ENCODE assay signal across 2 cellular contexts in the genomic region with DNA sequence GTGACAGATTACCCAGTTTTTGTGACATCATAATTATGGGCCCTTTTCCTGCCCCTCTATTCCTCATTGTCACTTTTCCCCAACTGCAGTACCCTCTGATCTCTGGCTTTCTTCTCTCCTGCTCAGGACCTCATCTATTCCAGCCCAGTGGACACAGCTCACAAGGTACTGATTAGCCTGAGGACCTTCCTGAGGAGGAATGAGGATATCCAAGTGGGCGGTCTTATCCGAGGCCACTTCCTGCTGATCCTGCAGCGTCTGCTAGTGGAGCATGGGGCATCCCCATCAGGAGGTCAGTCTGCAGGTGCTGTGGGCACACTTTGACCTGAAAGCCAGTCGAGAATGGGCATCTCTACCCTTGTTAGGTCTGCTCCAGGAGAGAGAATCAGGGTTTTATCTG.
TF ChIP-seq lines count a peak whose summit lies in the region.

No MANE protein-coding gene starts in this region.

TF ChIP-seq in HepG2, 621 proteins besides CTCF, POLR2A, EP300 and RAD21:
- no peak for TF ChIP-seq ZNF260 (CRISPR knock-in tag; IDR thresholded peaks at IDR 0.05; ENCODE audit: borderline replicate concordance, low read depth)
- no peak for TF ChIP-seq SALL1 (CRISPR knock-in tag; IDR thresholded peaks at IDR 0.05)
- peak; percentile 32 for TF ChIP-seq CREB1 (IDR thresholded peaks at IDR 0.05)
- TF ChIP-seq CREB1 (CRISPR knock-in tag; IDR thresholded peaks at IDR 0.05), result no peak

TF ChIP-seq in K562, 482 proteins besides CTCF, POLR2A, EP300 and RAD21:
- TF ChIP-seq HDAC2 (IDR thresholded peaks at IDR 0.05) (no peak), TAF7 (tag; IDR thresholded peaks at IDR 0.05) (no peak), ZFP36 (IDR thresholded peaks at IDR 0.05; ENCODE audit: low read depth, low read length, partially characterized antibody) (no peak), ARID2 (IDR thresholded peaks at IDR 0.05) (no peak), RUNX1 (IDR thresholded peaks at IDR 0.05; ENCODE audit: low read depth) (no peak), MYBL2 (IDR thresholded peaks at IDR 0.05; ENCODE audit: low read depth) (no peak), MYBL2 (CRISPR knock-in tag; IDR thresholded peaks at IDR 0.05; ENCODE audit: borderline replicate concordance) (no peak), KLF13 (tag; IDR thresholded peaks at IDR 0.05; ENCODE audit: borderline replicate concordance, low read depth) (no peak), ZKSCAN3 (CRISPR knock-in tag; IDR thresholded peaks at IDR 0.05) (no peak), ZSCAN32 (CRISPR knock-in tag; IDR thresholded peaks at IDR 0.05) (no peak), BDP1 (IDR thresholded peaks at IDR 0.05; ENCODE audit: insufficient read depth, insufficient read length) (no peak), SLC30A9 (CRISPR knock-in tag; IDR thresholded peaks at IDR 0.05) (no peak), CBFA2T3 (IDR thresholded peaks at IDR 0.05) (no peak), CCAR2 (IDR thresholded peaks at IDR 0.05; ENCODE audit: low read depth, low read length) (no peak), ZNF586 (CRISPR knock-in tag; conservative IDR thresholded peaks at IDR 0.05) (no peak), MIER1 (IDR thresholded peaks at IDR 0.05; ENCODE audit: low read depth) (no peak), NFIX (CRISPR knock-in tag; IDR thresholded peaks at IDR 0.05; ENCODE audit: low read depth) (no peak)
- TF ChIP-seq, protein P1, sequence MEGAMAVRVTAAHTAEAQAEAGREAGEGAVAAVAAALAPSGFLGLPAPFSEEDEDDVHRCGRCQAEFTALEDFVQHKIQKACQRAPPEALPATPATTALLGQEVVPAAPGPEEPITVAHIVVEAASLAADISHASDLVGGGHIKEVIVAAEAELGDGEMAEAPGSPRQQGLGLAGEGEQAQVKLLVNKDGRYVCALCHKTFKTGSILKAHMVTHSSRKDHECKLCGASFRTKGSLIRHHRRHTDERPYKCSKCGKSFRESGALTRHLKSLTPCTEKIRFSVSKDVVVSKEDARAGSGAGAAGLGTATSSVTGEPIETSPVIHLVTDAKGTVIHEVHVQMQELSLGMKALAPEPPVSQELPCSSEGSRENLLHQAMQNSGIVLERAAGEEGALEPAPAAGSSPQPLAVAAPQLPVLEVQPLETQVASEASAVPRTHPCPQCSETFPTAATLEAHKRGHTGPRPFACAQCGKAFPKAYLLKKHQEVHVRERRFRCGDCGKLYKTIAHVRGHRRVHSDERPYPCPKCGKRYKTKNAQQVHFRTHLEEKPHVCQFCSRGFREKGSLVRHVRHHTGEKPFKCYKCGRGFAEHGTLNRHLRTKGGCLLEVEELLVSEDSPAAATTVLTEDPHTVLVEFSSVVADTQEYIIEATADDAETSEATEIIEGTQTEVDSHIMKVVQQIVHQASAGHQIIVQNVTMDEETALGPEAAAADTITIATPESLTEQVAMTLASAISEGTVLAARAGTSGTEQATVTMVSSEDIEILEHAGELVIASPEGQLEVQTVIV (CRISPR knock-in tag; IDR thresholded peaks at IDR 0.05; ENCODE audit: borderline replicate concordance), result no peak
- TF ChIP-seq, protein P2, sequence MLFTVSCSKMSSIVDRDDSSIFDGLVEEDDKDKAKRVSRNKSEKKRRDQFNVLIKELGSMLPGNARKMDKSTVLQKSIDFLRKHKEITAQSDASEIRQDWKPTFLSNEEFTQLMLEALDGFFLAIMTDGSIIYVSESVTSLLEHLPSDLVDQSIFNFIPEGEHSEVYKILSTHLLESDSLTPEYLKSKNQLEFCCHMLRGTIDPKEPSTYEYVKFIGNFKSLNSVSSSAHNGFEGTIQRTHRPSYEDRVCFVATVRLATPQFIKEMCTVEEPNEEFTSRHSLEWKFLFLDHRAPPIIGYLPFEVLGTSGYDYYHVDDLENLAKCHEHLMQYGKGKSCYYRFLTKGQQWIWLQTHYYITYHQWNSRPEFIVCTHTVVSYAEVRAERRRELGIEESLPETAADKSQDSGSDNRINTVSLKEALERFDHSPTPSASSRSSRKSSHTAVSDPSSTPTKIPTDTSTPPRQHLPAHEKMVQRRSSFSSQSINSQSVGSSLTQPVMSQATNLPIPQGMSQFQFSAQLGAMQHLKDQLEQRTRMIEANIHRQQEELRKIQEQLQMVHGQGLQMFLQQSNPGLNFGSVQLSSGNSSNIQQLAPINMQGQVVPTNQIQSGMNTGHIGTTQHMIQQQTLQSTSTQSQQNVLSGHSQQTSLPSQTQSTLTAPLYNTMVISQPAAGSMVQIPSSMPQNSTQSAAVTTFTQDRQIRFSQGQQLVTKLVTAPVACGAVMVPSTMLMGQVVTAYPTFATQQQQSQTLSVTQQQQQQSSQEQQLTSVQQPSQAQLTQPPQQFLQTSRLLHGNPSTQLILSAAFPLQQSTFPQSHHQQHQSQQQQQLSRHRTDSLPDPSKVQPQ (CRISPR knock-in tag; IDR thresholded peaks at IDR 0.05; ENCODE audit: borderline replicate concordance), result no peak
- TF ChIP-seq, protein P3, sequence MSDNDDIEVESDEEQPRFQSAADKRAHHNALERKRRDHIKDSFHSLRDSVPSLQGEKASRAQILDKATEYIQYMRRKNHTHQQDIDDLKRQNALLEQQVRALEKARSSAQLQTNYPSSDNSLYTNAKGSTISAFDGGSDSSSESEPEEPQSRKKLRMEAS (CRISPR knock-in tag; IDR thresholded peaks at IDR 0.05), result no peak
- TF ChIP-seq, protein P4, sequence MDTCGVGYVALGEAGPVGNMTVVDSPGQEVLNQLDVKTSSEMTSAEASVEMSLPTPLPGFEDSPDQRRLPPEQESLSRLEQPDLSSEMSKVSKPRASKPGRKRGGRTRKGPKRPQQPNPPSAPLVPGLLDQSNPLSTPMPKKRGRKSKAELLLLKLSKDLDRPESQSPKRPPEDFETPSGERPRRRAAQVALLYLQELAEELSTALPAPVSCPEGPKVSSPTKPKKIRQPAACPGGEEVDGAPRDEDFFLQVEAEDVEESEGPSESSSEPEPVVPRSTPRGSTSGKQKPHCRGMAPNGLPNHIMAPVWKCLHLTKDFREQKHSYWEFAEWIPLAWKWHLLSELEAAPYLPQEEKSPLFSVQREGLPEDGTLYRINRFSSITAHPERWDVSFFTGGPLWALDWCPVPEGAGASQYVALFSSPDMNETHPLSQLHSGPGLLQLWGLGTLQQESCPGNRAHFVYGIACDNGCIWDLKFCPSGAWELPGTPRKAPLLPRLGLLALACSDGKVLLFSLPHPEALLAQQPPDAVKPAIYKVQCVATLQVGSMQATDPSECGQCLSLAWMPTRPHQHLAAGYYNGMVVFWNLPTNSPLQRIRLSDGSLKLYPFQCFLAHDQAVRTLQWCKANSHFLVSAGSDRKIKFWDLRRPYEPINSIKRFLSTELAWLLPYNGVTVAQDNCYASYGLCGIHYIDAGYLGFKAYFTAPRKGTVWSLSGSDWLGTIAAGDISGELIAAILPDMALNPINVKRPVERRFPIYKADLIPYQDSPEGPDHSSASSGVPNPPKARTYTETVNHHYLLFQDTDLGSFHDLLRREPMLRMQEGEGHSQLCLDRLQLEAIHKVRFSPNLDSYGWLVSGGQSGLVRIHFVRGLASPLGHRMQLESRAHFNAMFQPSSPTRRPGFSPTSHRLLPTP (IDR thresholded peaks at IDR 0.05; ENCODE audit: borderline replicate concordance, extremely low read depth, insufficient read length), result no peak
